9 cellular contexts compared by ENCODE assay signal in the genomic region with DNA sequence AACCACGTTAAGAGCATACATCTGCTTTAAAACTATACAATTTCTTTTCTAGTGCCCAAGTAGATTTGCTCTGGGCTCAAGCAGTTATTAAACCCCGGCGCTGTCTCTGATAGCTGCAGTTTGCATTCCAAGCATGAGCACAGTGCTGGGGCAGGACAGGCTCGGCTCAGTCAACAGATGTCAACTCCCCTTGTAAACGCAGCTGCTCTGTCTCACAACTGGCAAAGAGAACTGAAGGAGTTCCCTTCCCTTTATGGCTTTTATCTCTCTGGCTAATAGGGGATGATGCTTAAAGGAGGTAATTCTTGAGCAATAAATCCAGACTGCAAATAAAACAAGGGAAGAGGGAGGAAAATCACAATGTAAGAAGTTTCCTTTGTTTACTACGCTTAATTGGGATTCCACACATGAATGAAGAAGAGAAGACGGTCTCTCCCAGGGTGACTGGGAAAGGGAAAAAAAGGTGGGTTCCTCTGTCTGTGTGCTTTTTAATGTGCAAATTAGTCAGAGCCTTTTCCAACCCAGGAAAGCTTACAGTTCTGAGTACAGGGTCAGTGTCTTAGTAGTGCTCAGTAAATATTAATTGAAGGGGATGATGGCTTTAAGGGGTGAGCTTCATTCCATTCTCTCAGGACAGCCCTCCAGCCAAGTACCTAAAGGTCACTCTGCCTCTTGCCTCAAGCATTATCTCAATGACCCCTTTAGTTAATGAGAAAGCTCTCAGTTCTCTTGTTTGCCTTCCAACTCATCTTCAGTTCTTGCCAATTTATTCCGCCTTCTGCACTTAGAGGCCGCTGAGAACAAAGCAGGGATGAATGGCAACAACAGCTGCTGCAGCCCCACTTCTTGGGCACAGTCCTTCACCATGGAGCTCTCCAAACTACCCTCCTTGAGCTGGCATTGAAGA.
DNase-seq lines count a peak whose midpoint lies in the region; ATAC-seq, FAIRE-seq and TF ChIP-seq lines count a peak whose summit lies in the region.
"Had no signal": no experiment of that assay in that cellular context is flagged by ENCODE, and none has a peak within 500 bp of the region (broad histone marks: within the 10 kb centered on the region; RNA-seq: fewer than 3 reads in every experiment).

No MANE protein-coding gene starts in this region.

- WGBS in pancreas, 2 donors = 50 to 51% methylated on average over 9 of the region's 9 CpGs

- FAIRE-seq in pancreas (lab: Jason Lieb, UNC) = peak; percentile 41

- intact Hi-C loops in Right ventricle myocardium superior (cut with DNase I) = no loop called here
- intact Hi-C loops in pancreas (cut with DNase I) = no loop called here

- no peak overlapping the region for H3K27ac ChIP-seq in pancreas

- H3K27me3 ChIP-seq in pancreas = no peaks in the 10 kb centered on the region
- H3K27me3 ChIP-seq: spleen had no signal

- TF ChIP-seq CTCF in pancreas (IDR thresholded peaks at IDR 0.05) = no peak
- no peak for TF ChIP-seq CTCF in GM13976 (IDR thresholded peaks at IDR 0.05; ENCODE audit: borderline replicate concordance, control extremely low read depth, extremely low read depth, insufficient read depth, missing control alignments)

- H3K4me1 ChIP-seq in pancreas = peaks cover 7 to 12% (median 8%) of the 10 kb centered on the region in 3 donors

- no peak overlapping the region for H3K4me3 ChIP-seq in pancreas
- H3K4me3 ChIP-seq: spleen had no signal

- peak; percentile 93 for ATAC-seq in Right ventricle myocardium superior (ENCODE audit: poor library complexity)
- ATAC-seq in pancreas = peak in 3 of 4 donors; percentile 47 to 62 (median 55)
- ATAC-seq in GM18498 (IDR thresholded peaks at IDR 0.05; ENCODE audit: unreplicated experiment) = no peak
- no peak for ATAC-seq in GM21515 (IDR thresholded peaks at IDR 0.05; ENCODE audit: unreplicated experiment)

- no peaks in the 10 kb centered on the region for H3K9me3 ChIP-seq in pancreas

- H3K36me3 ChIP-seq in pancreas = no peaks in the 10 kb centered on the region
- H3K36me3 ChIP-seq: spleen had no signal

- DNase-seq in DMS 273 treated with DMSO at 0.1 percent for 48 hours (lab: John Stamatoyannopoulos, UW) = peak; percentile 14
- peak; percentile 88 for DNase-seq in NCI-H69 (lab: John Stamatoyannopoulos, UW)
- DNase-seq in Right ventricle myocardium superior = peak; percentile 73
- no peak for DNase-seq in pancreas
- DNase-seq in activated CD4-positive, alpha-beta T cell treated with anti-CD3 and anti-CD28 coated beads, Interleukin-2, amount 50 U/mL, for 1 hour = no peak
- no peak for DNase-seq in GM13976 (ENCODE audit: low spot score)
- DNase-seq: spleen had no signal

- in situ Hi-C loops in GM13976 (cut with MboI; ENCODE audit: low sequenced_read_pairs, unreplicated experiment) = no loop called here

Comparison
In these comparisons a context has a peak if more than half of its experiments do, and no peak if none do; other contexts are left out.
1. DNase-seq: peak in DMS 273 treated with DMSO at 0.1 percent for 48 hours (single experiment), NCI-H69 (single experiment) and Right ventricle myocardium superior (single experiment); none in pancreas (0 of 6), activated CD4-positive, alpha-beta T cell treated with anti-CD3 and anti-CD28 coated beads, Interleukin-2, amount 50 U/mL, for 1 hour (single experiment) and GM13976 (single experiment).
2. ATAC-seq: peak in Right ventricle myocardium superior (single experiment) and pancreas (3 of 4); none in GM18498 (single experiment) and GM21515 (single experiment).